15 cellular contexts compared by ENCODE assay signal in genomic region chr6:128498244-128498643, GRCh38.
"Had no signal": no experiment of that assay in that cellular context is flagged by ENCODE, and none has a peak within 500 bp of the region (broad histone marks: within the 10 kb centered on the region; RNA-seq: fewer than 3 reads in every experiment).

No MANE protein-coding gene starts in this region.

- ATAC-seq: activated naive CD4-positive, alpha-beta T cell treated with anti-CD3 and anti-CD28 coated beads, Interleukin-2, amount 50 U/mL, for 72 hours; left lobe of liver; stimulated activated memory B cell treated with anti-CD40 and anti-IgM and Interleukin-4, amounts not matched to agents 10 μg/mL and 1 μg/mL and 100 μg/mL, for 72 hours; T-helper 17 cell; upper lobe of right lung had no signal

- H3K27me3 ChIP-seq: esophagus squamous epithelium, right atrium auricular region, upper lobe of right lung had no signal

- DNase-seq: activated effector memory CD4-positive, alpha-beta T cell treated with Interleukin-2 at 50 U/mL for 16 hours; activated T-cell treated with anti-CD3 and anti-CD28 coated beads, Interleukin-2, amount 50 U/mL, for 1 hour; amygdala; esophagus squamous epithelium; foreskin fibroblast; glutamatergic neuron; posterior cingulate gyrus; small intestine; T-helper 17 cell; upper lobe of right lung had no signal

- H3K9me3 ChIP-seq: esophagus squamous epithelium, right atrium auricular region, upper lobe of right lung had no signal

- H3K4me3 ChIP-seq: esophagus squamous epithelium, right atrium auricular region, upper lobe of right lung had no signal

- FAIRE-seq: TTC549 had no signal

- H3K36me3 ChIP-seq: esophagus squamous epithelium, right atrium auricular region, upper lobe of right lung had no signal

- H3K27ac ChIP-seq: right atrium auricular region, upper lobe of right lung had no signal
